15 cellular contexts compared by ENCODE assay signal in genomic region chr9:112997236-112997941, GRCh38.
"Had no signal": no experiment of that assay in that cellular context is flagged by ENCODE, and none has a peak within 500 bp of the region (broad histone marks: within the 10 kb centered on the region; RNA-seq: fewer than 3 reads in every experiment).

No MANE protein-coding gene starts in this region.

- H3K4me3 ChIP-seq: gastroesophageal sphincter, pancreas had no signal

- H3K4me1 ChIP-seq: gastroesophageal sphincter, pancreas had no signal

- ATAC-seq: activated CD4-positive, CD25-positive, alpha-beta regulatory T cell treated with anti-CD3 and anti-CD28 coated beads, Interleukin-2, amount 50 U/mL, for 24 hours; effector memory CD8-positive, alpha-beta T cell; gastroesophageal sphincter; left lobe of liver; naive thymus-derived CD4-positive, alpha-beta T cell; pancreas had no signal

- H3K27ac ChIP-seq: gastroesophageal sphincter, pancreas had no signal

- DNase-seq: activated CD4-positive, alpha-beta T cell treated with anti-CD3 and anti-CD28 coated beads, Interleukin-2, amount 50 U/mL, for 1 hour; activated CD8-positive, alpha-beta memory T cell treated with anti-CD3 and anti-CD28 coated beads for 24 hours; activated gamma-delta T cell treated with Interleukin-2 at 50 U/mL for 16 hours; cerebellar nuclear complex; effector memory CD8-positive, alpha-beta T cell; islet precursor cell; naive thymus-derived CD4-positive, alpha-beta T cell; pancreas; stimulated activated CD4-positive, alpha-beta T cell treated with anti-CD3 and anti-CD28 coated beads, Interleukin-2, amount 100 ng/mL, for 48 hours; stimulated activated naive CD4-positive, alpha-beta T cell; substantia nigra; T-helper 9 cell had no signal

- H3K27me3 ChIP-seq: gastroesophageal sphincter had no signal
